Comparison of ENCODE assay signal across 1 cellular context in the genomic region with DNA sequence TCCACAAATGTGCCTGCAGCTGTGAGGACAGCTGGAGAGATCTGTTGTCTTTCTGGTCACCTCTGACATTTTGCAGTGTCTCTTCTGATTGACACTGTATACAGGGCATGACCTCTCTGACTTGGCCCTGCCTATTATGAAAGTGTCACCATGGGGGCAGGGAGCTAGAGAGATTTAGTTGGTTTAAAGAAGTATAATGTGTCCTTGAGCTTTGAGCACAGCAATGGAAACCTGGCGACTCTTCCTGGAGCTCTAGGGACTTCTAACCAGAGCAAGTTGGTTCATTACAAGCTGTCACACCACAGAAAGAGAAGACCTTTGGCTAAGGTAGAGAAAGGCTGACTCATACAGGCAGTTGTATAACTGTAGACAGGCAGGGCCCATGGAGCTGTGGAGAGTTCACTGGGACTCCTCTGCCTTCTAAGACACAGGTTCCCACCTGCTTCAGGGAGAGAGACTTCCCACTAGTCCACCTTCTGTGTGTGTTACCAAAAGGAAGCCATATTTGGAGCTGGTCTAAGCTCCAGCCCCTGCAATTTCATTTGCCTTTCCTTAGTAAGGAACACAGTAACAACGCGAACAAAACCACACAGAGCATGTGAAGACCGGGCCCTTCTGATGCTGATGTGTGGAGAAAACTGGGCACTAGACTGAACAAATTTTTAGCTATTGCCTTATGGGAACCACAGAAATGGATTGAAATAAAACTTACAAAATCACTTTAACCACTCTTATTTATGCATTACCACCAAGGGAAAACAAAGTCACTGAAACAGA.
TF ChIP-seq lines count a peak whose summit lies in the region.

No MANE protein-coding gene starts in this region.

TF ChIP-seq in H1, 55 proteins besides CTCF, POLR2A, EP300 and RAD21:
- no peak for TF ChIP-seq SUZ12 (IDR thresholded peaks at IDR 0.05; ENCODE audit: low read length)
